ENCODE assay signal across 1 cellular context in genomic region chr16:28936784-28937155, GRCh38.
TF ChIP-seq lines count a peak whose summit lies in the region.

No MANE protein-coding gene starts in this region.

TF ChIP-seq in H1, 55 proteins besides CTCF, POLR2A, EP300 and RAD21:
- TF ChIP-seq SIX5 (IDR thresholded peaks at IDR 0.05; ENCODE audit: low read depth, low read length) (no peak), KDM4A (IDR thresholded peaks at IDR 0.05; ENCODE audit: low read depth, low read length, severe bottlenecking) (no peak), SRF (IDR thresholded peaks at IDR 0.05; ENCODE audit: low read depth, low read length) (no peak)
